ENCODE assay signal across 24 cellular contexts in the genomic region with DNA sequence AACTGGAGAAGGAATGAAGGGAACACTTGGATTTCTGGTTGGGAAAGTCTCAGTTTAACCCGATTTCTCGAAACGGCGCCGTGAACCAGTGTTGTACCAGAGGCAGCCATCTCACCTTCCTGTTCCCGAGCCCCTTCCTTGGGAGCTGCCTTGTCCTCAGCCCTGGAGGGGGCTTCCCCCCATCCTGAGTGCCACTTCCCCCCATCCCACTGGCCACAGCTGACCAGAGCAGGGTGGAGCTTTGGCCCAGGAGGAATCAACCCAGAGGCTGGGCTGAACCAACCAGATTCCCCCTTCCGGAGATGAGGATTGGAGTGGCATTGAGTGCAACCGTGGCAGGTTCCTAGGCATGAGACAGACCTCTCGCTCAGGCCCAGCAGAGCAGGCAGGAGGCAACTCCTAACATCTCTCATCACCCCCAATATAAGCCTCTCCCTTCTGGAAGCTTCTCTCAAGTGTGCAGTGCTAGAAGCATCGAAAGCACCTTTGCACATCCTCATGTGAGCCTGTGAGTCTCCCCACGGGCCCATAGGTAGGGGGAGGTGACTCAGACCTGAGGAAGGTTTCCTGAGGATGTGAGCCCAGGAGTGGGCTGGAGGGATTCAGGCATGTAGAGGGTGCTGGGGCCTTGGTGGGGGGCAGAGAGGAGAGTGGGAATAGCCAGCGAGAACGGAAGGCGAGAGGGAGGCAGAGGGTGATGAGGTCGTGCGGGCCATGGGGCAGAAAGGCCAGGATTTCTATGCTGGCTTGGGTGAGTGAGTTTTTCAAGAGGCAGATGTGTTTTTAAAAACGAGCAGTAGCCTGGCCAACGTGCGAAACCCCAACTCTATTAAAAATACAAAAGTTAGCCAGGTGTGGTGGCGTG. TPM values are rescaled to one million over a fixed set of nuclear protein-coding genes. Genes with fewer than 3 reads are reported as not detected.
DNase-seq lines count a peak whose midpoint lies in the region; ATAC-seq, FAIRE-seq and TF ChIP-seq lines count a peak whose summit lies in the region.
"Had no signal": no experiment of that assay in that cellular context is flagged by ENCODE, and none has a peak within 500 bp of the region (broad histone marks: within the 10 kb centered on the region; RNA-seq: fewer than 3 reads in every experiment).

No MANE protein-coding gene starts in this region.

- H3K27ac ChIP-seq in heart right ventricle, result no peak overlapping the region
- H3K27ac ChIP-seq in endothelial cell of umbilical vein (ENCODE audit: insufficient read depth, low read depth, low read length), result no peak overlapping the region
- H3K27ac ChIP-seq: BLaER1 treated with 17β-estradiol and CSF1 and Interleukin-3, amounts not matched to agents 10 nM and 100 nM had no signal

- POLR2A ChIA-PET in endothelial cell of umbilical vein (lab: Charles Lee), result no interaction called here

- H3K9ac ChIP-seq in endothelial cell of umbilical vein (replicated peaks; ENCODE audit: extremely low read depth, insufficient read depth, low read length), result no peak overlapping the region
- H3K9ac ChIP-seq: BLaER1 treated with 17β-estradiol and CSF1 and Interleukin-3, amounts not matched to agents 10 nM and 100 nM had no signal

- intact Hi-C loops in cardiac septum (cut with DNase I) (no loop called here), heart right ventricle (cut with DNase I) (no loop called here), endothelial cell of umbilical vein (cut with micrococcal nuclease) (no loop called here), posterior vena cava (cut with DNase I) (no loop called here)

- no peaks in the 10 kb centered on the region for H4K20me1 ChIP-seq in endothelial cell of umbilical vein (replicated peaks; ENCODE audit: control insufficient read depth, extremely low read depth, insufficient read depth, low read length)
- H4K20me1 ChIP-seq: BLaER1 treated with 17β-estradiol and CSF1 and Interleukin-3, amounts not matched to agents 10 nM and 100 nM had no signal

- TF ChIP-seq CTCF in heart right ventricle (IDR thresholded peaks at IDR 0.05) (no peak), endothelial cell of umbilical vein (IDR thresholded peaks at IDR 0.05; ENCODE audit: extremely low read depth in 1 of 2, insufficient read depth in 1 of 2, low read depth in 1 of 2, low read length in 2 of 2) (no peak)

- H3K27me3 ChIP-seq in heart right ventricle (peaks cover 0 to 9% (median 0%) of the 10 kb centered on the region in 7 donors), endothelial cell of umbilical vein (ENCODE audit: control insufficient read depth in 2 of 2, insufficient read depth in 2 of 2, low read length in 2 of 2) (no peaks in the 10 kb centered on the region)
- H3K27me3 ChIP-seq: BLaER1 treated with 17β-estradiol and CSF1 and Interleukin-3, amounts not matched to agents 10 nM and 100 nM; MG63 had no signal

- FAIRE-seq in endothelial cell of umbilical vein (lab: Jason Lieb, UNC), result peak; percentile 66
- FAIRE-seq: GM12891, K562 had no signal

- H3K4me1 ChIP-seq in heart right ventricle (no peaks in the 10 kb centered on the region), endothelial cell of umbilical vein (ENCODE audit: control insufficient read depth, extremely low read depth, insufficient read depth, low read length) (no peaks in the 10 kb centered on the region)
- H3K4me1 ChIP-seq: HAP-1 had no signal

- CTCF ChIA-PET in endothelial cell of umbilical vein (lab: Charles Lee), result no interaction called here

- ATAC-seq in heart right ventricle, result no peak
- ATAC-seq in HG03135 (IDR thresholded peaks at IDR 0.05; ENCODE audit: unreplicated experiment), result no peak
- ATAC-seq: CD8-positive, alpha-beta T cell; K562 had no signal

- H3K9me1 ChIP-seq in endothelial cell of umbilical vein (replicated peaks; ENCODE audit: control insufficient read depth, extremely low read depth, insufficient read depth, low read length), result no peaks in the 10 kb centered on the region

- DNase-seq in cardiac septum (ENCODE audit: low spot score) (peak; percentile 26), heart right ventricle (no peak), endothelial cell of umbilical vein (ENCODE audit: low read depth, low spot score) (no peak), posterior vena cava (ENCODE audit: low spot score) (peak; percentile 75), ureter (ENCODE audit: low spot score) (peak; percentile 31), NCI-H526 treated with DMSO at 0.1 percent for 48 hours (lab: John Stamatoyannopoulos, UW) (no peak), HPDE6-E6E7 (ENCODE audit: extremely low spot score) (no peak)
- DNase-seq: 8988T; CD8-positive, alpha-beta T cell; DMS153; MG63; NCI-H1436; NCI-H2029; NCI-H2227 treated with DMSO at 0.1 percent for 48 hours; NCI-H510A; NCI-H774; NK-92 treated with Interleukin-12 subunit alpha and Interleukin-12 subunit beta, amount 100 ng/mL, for 24 hours had no signal

- H3K4me3 ChIP-seq in heart right ventricle (no peak overlapping the region), endothelial cell of umbilical vein (replicated peaks in 1 of 3; ENCODE audit: insufficient read depth in 1 of 3, low read depth in 1 of 3, low read length in 3 of 3) (no peak overlapping the region)
- H3K4me3 ChIP-seq: BLaER1 treated with 17β-estradiol and CSF1 and Interleukin-3, amounts not matched to agents 10 nM and 100 nM; HAP-1; K562; MG63 had no signal

- no peak overlapping the region for H3K4me2 ChIP-seq in endothelial cell of umbilical vein (ENCODE audit: insufficient read depth, low read length)
- H3K4me2 ChIP-seq: BLaER1 treated with 17β-estradiol and CSF1 and Interleukin-3, amounts not matched to agents 10 nM and 100 nM had no signal

- WGBS in heart right ventricle, 2 donors, result 88 to 90% methylated on average over 20 of the region's 20 CpGs

- H3K9me3 ChIP-seq in heart right ventricle, result no peaks in the 10 kb centered on the region
- no peaks in the 10 kb centered on the region for H3K9me3 ChIP-seq in endothelial cell of umbilical vein (replicated peaks; ENCODE audit: control insufficient read depth, insufficient read depth, low read length)
- H3K9me3 ChIP-seq: BLaER1 treated with 17β-estradiol and CSF1 and Interleukin-3, amounts not matched to agents 10 nM and 100 nM; HAP-1; MG63 had no signal

- TF ChIP-seq POLR2A in endothelial cell of umbilical vein (IDR thresholded peaks at IDR 0.05; ENCODE audit: low read depth, low read length), result no peak

- dilution Hi-C loops in endothelial cell of umbilical vein (cut with MboI; ENCODE audit: extremely low pct_ligation_motif_present, low sequenced_read_pairs), result no loop called here

- H2AFZ ChIP-seq in endothelial cell of umbilical vein (ENCODE audit: low read depth, low read length), result no peak overlapping the region

- H3K36me3 ChIP-seq in heart right ventricle (no peaks in the 10 kb centered on the region), endothelial cell of umbilical vein (ENCODE audit: control insufficient read depth in 2 of 2, extremely low read depth in 1 of 2, insufficient read depth in 2 of 2, low read length in 2 of 2) (no peaks in the 10 kb centered on the region)
- H3K36me3 ChIP-seq: BLaER1 treated with 17β-estradiol and CSF1 and Interleukin-3, amounts not matched to agents 10 nM and 100 nM; HAP-1; MG63 had no signal

- BruUV-seq in endothelial cell of umbilical vein (replicated peaks; lab: Mats Ljungman, UMichigan), result no TSS peak

- H3K79me2 ChIP-seq in endothelial cell of umbilical vein (ENCODE audit: control insufficient read depth, insufficient read depth, low read length), result no peaks in the 10 kb centered on the region

RNA-seq across cellular contexts. Expression of gene NGEF, which starts 11.9 kb away (rescaled TPM):
- total RNA-seq in cardiac septum (0.24 TPM), heart right ventricle (under 1 TPM in 7 of 10 donors, not detected in 3; 0.27 to 0.75 (median 0.62) TPM), endothelial cell of umbilical vein (0.18 and 0.22 TPM in 2 replicates), posterior vena cava (1 to 10 TPM in 1 of 2 donors, under 1 TPM in 1; 0.88 to 5.3 TPM), ureter (8.1 TPM)
- polyA plus RNA-seq in heart right ventricle (under 1 TPM; 0.42 to 0.44 TPM), endothelial cell of umbilical vein (0.13 and 0.41 TPM in 2 replicates)
- polyA plus RNA-seq in endothelial cell of umbilical vein (2011; cell fraction: cytosol; rRNA removed), result 0.28 and 0.40 TPM in 2 replicates
- 0.32 and 0.59 TPM in 2 replicates for polyA plus RNA-seq in endothelial cell of umbilical vein (2011; cell fraction: nucleus; rRNA removed)
- not detected in 2 replicates for polyA plus RNA-seq in endothelial cell of umbilical vein (2012)
- polyA minus RNA-seq in endothelial cell of umbilical vein, result 0.79 and 1.6 TPM in 2 replicates
- not detected for polyA minus RNA-seq in endothelial cell of umbilical vein (2011; cell fraction: cytosol; rRNA and poly(A)+ RNA removed)
- polyA minus RNA-seq in endothelial cell of umbilical vein (2011; cell fraction: nucleus; rRNA and poly(A)+ RNA removed), result not detected in 2 replicates
- total RNA-seq: CD8-positive, alpha-beta T cell had no signal

RNA-seq across cellular contexts. Expression of gene NEU2, which starts 31.4 kb away (rescaled TPM):
- total RNA-seq in cardiac septum (not detected), heart right ventricle (not detected), endothelial cell of umbilical vein (not detected in 2 replicates), posterior vena cava (not detected), ureter (not detected)
- polyA plus RNA-seq in heart right ventricle (not detected), endothelial cell of umbilical vein (not detected in 2 replicates)
- not detected in 2 replicates for polyA plus RNA-seq in endothelial cell of umbilical vein (2011; cell fraction: cytosol; rRNA removed)
- polyA plus RNA-seq in endothelial cell of umbilical vein (2011; cell fraction: nucleus; rRNA removed), result not detected in 2 replicates
- not detected in 2 replicates for polyA plus RNA-seq in endothelial cell of umbilical vein (2012)
- polyA minus RNA-seq in endothelial cell of umbilical vein, result not detected in 2 replicates
- polyA minus RNA-seq in endothelial cell of umbilical vein (2011; cell fraction: cytosol; rRNA and poly(A)+ RNA removed), result not detected
- polyA minus RNA-seq in endothelial cell of umbilical vein (2011; cell fraction: nucleus; rRNA and poly(A)+ RNA removed), result not detected in 2 replicates
- total RNA-seq: CD8-positive, alpha-beta T cell; G401; K562; LHCN-M2 had no signal
- polyA plus RNA-seq: K562 had no signal

RNA-seq across cellular contexts. Expression of gene INPP5D, which starts 59.0 kb away (rescaled TPM):
- 6.2 TPM for total RNA-seq in cardiac septum
- 10 to 100 TPM in 1 of 10 donors, 1 to 10 TPM in 9; 2.9 to 17.2 (median 5.7) TPM for total RNA-seq in heart right ventricle
- polyA plus RNA-seq in heart right ventricle, result 1 to 10 TPM; 3.6 to 7.5 TPM
- 43.3 and 46.6 TPM in 2 replicates for total RNA-seq in endothelial cell of umbilical vein
- polyA plus RNA-seq in endothelial cell of umbilical vein, result 10.6 and 13.9 TPM in 2 replicates
- polyA plus RNA-seq in endothelial cell of umbilical vein (2011; cell fraction: cytosol; rRNA removed), result 11.0 and 12.0 TPM in 2 replicates
- 49.8 and 57.0 TPM in 2 replicates for polyA plus RNA-seq in endothelial cell of umbilical vein (2011; cell fraction: nucleus; rRNA removed)
- polyA plus RNA-seq in endothelial cell of umbilical vein (2012), result 19.0 and 27.4 TPM in 2 replicates
- 59.2 and 63.4 TPM in 2 replicates for polyA minus RNA-seq in endothelial cell of umbilical vein
- polyA minus RNA-seq in endothelial cell of umbilical vein (2011; cell fraction: cytosol; rRNA and poly(A)+ RNA removed), result not detected
- polyA minus RNA-seq in endothelial cell of umbilical vein (2011; cell fraction: nucleus; rRNA and poly(A)+ RNA removed), result 45.5 and 56.7 TPM in 2 replicates
- total RNA-seq in posterior vena cava, result 10 to 100 TPM; 14.0 to 19.9 TPM
- 43.4 TPM for total RNA-seq in ureter

Comparison
In these comparisons a context has a peak if more than half of its experiments do, and no peak if none do; other contexts are left out.
1. DNase-seq: peak in cardiac septum (single experiment), posterior vena cava (single experiment) and ureter (single experiment); none in heart right ventricle (0 of 2), endothelial cell of umbilical vein (single experiment), NCI-H526 treated with DMSO at 0.1 percent for 48 hours (single experiment) and HPDE6-E6E7 (single experiment).